In the genomic region with DNA sequence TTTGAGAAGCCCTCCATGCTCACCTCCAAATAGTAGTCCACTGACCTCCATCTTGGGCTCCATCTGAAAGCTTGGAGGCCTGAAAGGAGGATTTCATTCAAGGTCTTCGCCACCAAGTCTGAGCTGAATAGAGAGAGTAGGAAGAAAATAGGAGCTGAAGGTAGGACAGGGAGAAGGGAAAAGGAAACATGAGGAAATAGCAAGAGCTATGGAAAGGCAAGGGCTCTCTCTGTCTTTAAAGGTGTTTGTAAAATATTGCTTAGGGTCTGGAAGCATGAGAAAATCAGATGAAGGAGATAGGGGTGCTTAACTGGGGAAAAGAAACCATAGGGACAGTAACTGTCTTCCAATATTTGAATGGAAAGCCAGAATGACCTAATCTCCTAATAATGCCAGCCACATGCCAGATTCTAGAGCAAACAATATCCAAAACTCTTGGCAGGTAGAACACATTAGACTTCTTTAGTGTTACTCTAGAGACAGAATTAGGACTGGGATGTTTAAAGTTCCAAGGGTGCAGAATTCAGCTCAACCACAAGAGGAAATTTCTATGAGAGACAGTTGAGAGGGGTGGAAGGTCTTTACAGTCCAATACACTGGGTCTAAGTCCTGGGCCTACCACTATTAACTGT, we compare ENCODE assay signal across 2 cellular contexts.
TF ChIP-seq lines count a peak whose summit lies in the region.

No MANE protein-coding gene starts in this region.

TF ChIP-seq in HCT116, 20 proteins besides CTCF, POLR2A, EP300 and RAD21 (continued from another document):
- TF ChIP-seq CEBPB (IDR thresholded peaks at IDR 0.05; ENCODE audit: low read depth) (no peak), REST (IDR thresholded peaks at IDR 0.05; ENCODE audit: low read depth) (no peak), ZNF274 (IDR thresholded peaks at IDR 0.05; ENCODE audit: low read depth, low read length) (no peak), SP1 (IDR thresholded peaks at IDR 0.05; ENCODE audit: low read depth) (no peak), FOSL1 (IDR thresholded peaks at IDR 0.05; ENCODE audit: low read depth) (no peak), CBX3 (IDR thresholded peaks at IDR 0.05; ENCODE audit: low read depth) (no peak), SRF (IDR thresholded peaks at IDR 0.05; ENCODE audit: low read depth) (no peak), EZH2 (IDR thresholded peaks at IDR 0.05) (no peak), TCF7L2 (IDR thresholded peaks at IDR 0.05; ENCODE audit: borderline replicate concordance, extremely low read depth, insufficient read depth, insufficient read length) (no peak)
- TF ChIP-seq, protein P1, sequence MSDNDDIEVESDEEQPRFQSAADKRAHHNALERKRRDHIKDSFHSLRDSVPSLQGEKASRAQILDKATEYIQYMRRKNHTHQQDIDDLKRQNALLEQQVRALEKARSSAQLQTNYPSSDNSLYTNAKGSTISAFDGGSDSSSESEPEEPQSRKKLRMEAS (IDR thresholded peaks at IDR 0.05): no peak
- TF ChIP-seq, protein P2, sequence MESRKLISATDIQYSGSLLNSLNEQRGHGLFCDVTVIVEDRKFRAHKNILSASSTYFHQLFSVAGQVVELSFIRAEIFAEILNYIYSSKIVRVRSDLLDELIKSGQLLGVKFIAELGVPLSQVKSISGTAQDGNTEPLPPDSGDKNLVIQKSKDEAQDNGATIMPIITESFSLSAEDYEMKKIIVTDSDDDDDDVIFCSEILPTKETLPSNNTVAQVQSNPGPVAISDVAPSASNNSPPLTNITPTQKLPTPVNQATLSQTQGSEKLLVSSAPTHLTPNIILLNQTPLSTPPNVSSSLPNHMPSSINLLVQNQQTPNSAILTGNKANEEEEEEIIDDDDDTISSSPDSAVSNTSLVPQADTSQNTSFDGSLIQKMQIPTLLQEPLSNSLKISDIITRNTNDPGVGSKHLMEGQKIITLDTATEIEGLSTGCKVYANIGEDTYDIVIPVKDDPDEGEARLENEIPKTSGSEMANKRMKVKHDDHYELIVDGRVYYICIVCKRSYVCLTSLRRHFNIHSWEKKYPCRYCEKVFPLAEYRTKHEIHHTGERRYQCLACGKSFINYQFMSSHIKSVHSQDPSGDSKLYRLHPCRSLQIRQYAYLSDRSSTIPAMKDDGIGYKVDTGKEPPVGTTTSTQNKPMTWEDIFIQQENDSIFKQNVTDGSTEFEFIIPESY (IDR thresholded peaks at IDR 0.05; ENCODE audit: extremely low read depth, insufficient replicate concordance, low read length): no peak

TF ChIP-seq in HepG2, 621 proteins besides CTCF, POLR2A, EP300 and RAD21:
- no peak for TF ChIP-seq ZBTB10 (CRISPR knock-in tag; IDR thresholded peaks at IDR 0.05; ENCODE audit: borderline replicate concordance)
- TF ChIP-seq PHB2 (IDR thresholded peaks at IDR 0.05; ENCODE audit: partially characterized antibody): no peak
- TF ChIP-seq CHD4 (IDR thresholded peaks at IDR 0.05; ENCODE audit: borderline replicate concordance, low read length): no peak
